Comparison of ENCODE assay signal across 25 cellular contexts in the genomic region with DNA sequence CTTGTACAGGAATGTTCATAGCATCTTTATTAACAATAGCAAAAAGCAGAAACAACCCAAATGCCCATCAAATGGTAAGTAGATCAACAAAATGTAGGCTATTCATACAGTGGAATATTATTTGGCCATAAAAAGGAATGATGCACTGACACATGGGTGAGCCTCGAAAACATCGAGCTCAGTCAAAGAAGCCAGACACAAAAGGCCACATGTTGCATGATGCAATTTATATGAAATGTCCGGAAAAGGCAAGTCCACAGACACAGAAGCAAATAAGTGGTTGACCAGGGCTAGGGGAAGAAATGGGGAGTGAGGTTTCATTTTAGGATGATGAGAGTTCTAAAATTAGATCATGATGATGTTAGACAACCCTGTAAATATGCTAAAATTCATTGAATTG.
"Had no signal": no experiment of that assay in that cellular context is flagged by ENCODE, and none has a peak within 500 bp of the region (broad histone marks: within the 10 kb centered on the region; RNA-seq: fewer than 3 reads in every experiment).

No MANE protein-coding gene starts in this region.

- H3K27me3 Mint-ChIP-seq: type B pancreatic cell had no signal

- H3K36me3 ChIP-seq: brain microvascular endothelial cell, heart right ventricle, pancreas, prostate gland, sigmoid colon, uterus had no signal

- H3K27ac ChIP-seq: brain microvascular endothelial cell, heart right ventricle, pancreas, prostate gland, sigmoid colon, thoracic aorta, uterus had no signal

- H3K9me3 Mint-ChIP-seq: stimulated activated effector memory CD8-positive, alpha-beta T cell treated with anti-CD3 and anti-CD28 coated beads, Interleukin-12 subunit alpha, Interleukin-12 subunit beta, amount 100 ng/mL, for 72 hours; type B pancreatic cell had no signal

- H3K27me3 ChIP-seq: heart right ventricle, pancreas, sigmoid colon, uterus had no signal

- H3K9me3 ChIP-seq: pancreas, prostate gland, sigmoid colon, thoracic aorta, uterus had no signal

- ATAC-seq: activated CD4-positive, alpha-beta T cell treated with anti-CD3 and anti-CD28 coated beads for 36 hours; heart right ventricle; pancreas; stimulated activated effector memory CD8-positive, alpha-beta T cell treated with anti-CD3 and anti-CD28 coated beads, Interleukin-12 subunit alpha, Interleukin-12 subunit beta, amount 100 ng/mL, for 72 hours had no signal

- H3K4me1 Mint-ChIP-seq: activated CD4-positive, alpha-beta T cell treated with anti-CD3 and anti-CD28 coated beads for 36 hours; activated naive CD4-positive, alpha-beta T cell treated with anti-CD3 and anti-CD28 coated beads, Interleukin-2, amount 10 ng/mL, durations not matched to agents 7 days and 5 days; naive B cell had no signal

- H3K4me3 Mint-ChIP-seq: activated CD4-positive, alpha-beta T cell treated with anti-CD3 and anti-CD28 coated beads for 36 hours; activated naive CD4-positive, alpha-beta T cell treated with anti-CD3 and anti-CD28 coated beads, Interleukin-2, amount 10 ng/mL, durations not matched to agents 7 days and 5 days; activated T-helper 1 cell treated with anti-CD3 and anti-CD28 coated beads, Interleukin-12 subunit alpha, Interleukin-12 subunit beta, Interleukin-2, Interleukin-4 antibody, amounts not matched to agents 30 ng/mL and 10 ng/mL and 1 ng/mL, durations not matched to agents 14 hours and 24 hours and 36 hours; mesothelial cell of epicardium; naive B cell; stimulated activated effector memory CD8-positive, alpha-beta T cell treated with anti-CD3 and anti-CD28 coated beads, Interleukin-12 subunit alpha, Interleukin-12 subunit beta, amount 100 ng/mL, for 72 hours; stimulated activated naive CD8-positive, alpha-beta T cell treated with anti-CD3 and anti-CD28 coated beads, Interleukin-15, Interleukin-2, amounts not matched to agents 100 ng/mL and 50 ng/mL, for 24 hours; type B pancreatic cell had no signal

- H3K27ac Mint-ChIP-seq: activated CD4-positive, alpha-beta T cell treated with anti-CD3 and anti-CD28 coated beads for 36 hours; activated naive CD4-positive, alpha-beta T cell treated with anti-CD3 and anti-CD28 coated beads, Interleukin-2, amount 10 ng/mL, durations not matched to agents 7 days and 5 days; activated T-helper 1 cell treated with anti-CD3 and anti-CD28 coated beads, Interleukin-12 subunit alpha, Interleukin-12 subunit beta, Interleukin-2, Interleukin-4 antibody, amounts not matched to agents 30 ng/mL and 10 ng/mL and 1 ng/mL, durations not matched to agents 14 hours and 24 hours and 36 hours; mesothelial cell of epicardium; naive B cell; stimulated activated effector memory CD8-positive, alpha-beta T cell treated with anti-CD3 and anti-CD28 coated beads, Interleukin-12 subunit alpha, Interleukin-12 subunit beta, amount 100 ng/mL, for 72 hours; stimulated activated naive CD8-positive, alpha-beta T cell treated with anti-CD3 and anti-CD28 coated beads, Interleukin-15, Interleukin-2, amounts not matched to agents 100 ng/mL and 50 ng/mL, for 24 hours; type B pancreatic cell had no signal

- DNase-seq: activated CD4-positive, alpha-beta T cell treated with anti-CD3 and anti-CD28 coated beads for 36 hours; activated CD4-positive, alpha-beta T cell treated with anti-CD3 and anti-CD28 coated beads, Interleukin-2, amount 50 U/mL, for 4 hours; activated CD4-positive, CD25-positive, alpha-beta regulatory T cell; activated effector memory CD4-positive, alpha-beta T cell treated with anti-CD3 and anti-CD28 coated beads, Interleukin-2, amount 50 U/mL, for 16 hours; activated naive CD4-positive, alpha-beta T cell treated with anti-CD3 and anti-CD28 coated beads, Interleukin-2, amount 10 ng/mL, durations not matched to agents 7 days and 5 days; activated T-cell treated with anti-CD3 and anti-CD28 coated beads, Interleukin-2, amount 50 U/mL, for 1 hour; amniotic stem cell; brain microvascular endothelial cell; foreskin melanocyte; heart right ventricle; naive B cell; pancreas; retina; small intestine; stimulated activated CD4-positive, alpha-beta T cell treated with anti-CD3 and anti-CD28 coated beads, Interleukin-4, amount 100 ng/mL, for 24 hours; T-helper 2 cell; uterus had no signal

- H3K36me3 Mint-ChIP-seq: activated naive CD4-positive, alpha-beta T cell treated with anti-CD3 and anti-CD28 coated beads, Interleukin-2, amount 10 ng/mL, durations not matched to agents 7 days and 5 days; naive B cell; stimulated activated effector memory CD8-positive, alpha-beta T cell treated with anti-CD3 and anti-CD28 coated beads, Interleukin-12 subunit alpha, Interleukin-12 subunit beta, amount 100 ng/mL, for 72 hours had no signal

- H3K4me1 ChIP-seq: heart right ventricle, pancreas, prostate gland, sigmoid colon, uterus had no signal

- H3K4me3 ChIP-seq: heart right ventricle, pancreas, prostate gland, sigmoid colon, thoracic aorta, uterus had no signal
